Comparison of ENCODE assay signal across 16 cellular contexts in genomic region chr1:57137980-57138379, GRCh38.
DNase-seq lines count a peak whose midpoint lies in the region; ATAC-seq and TF ChIP-seq lines count a peak whose summit lies in the region.
"Had no signal": no experiment of that assay in that cellular context is flagged by ENCODE, and none has a peak within 500 bp of the region (broad histone marks: within the 10 kb centered on the region; RNA-seq: fewer than 3 reads in every experiment).

No MANE protein-coding gene starts in this region.

- no peak for TF ChIP-seq CTCF in GM20000 (IDR thresholded peaks at IDR 0.05; ENCODE audit: extremely low read depth, missing control alignments)

- ATAC-seq in GM18505 (IDR thresholded peaks at IDR 0.05; ENCODE audit: unreplicated experiment) (peak; percentile 80), HG02885 (IDR thresholded peaks at IDR 0.05; ENCODE audit: poor library complexity, unreplicated experiment) (peak; percentile 75), HG03460 (IDR thresholded peaks at IDR 0.05; ENCODE audit: unreplicated experiment) (peak; percentile 87), GM21390 (IDR thresholded peaks at IDR 0.05; ENCODE audit: unreplicated experiment) (no peak)
- ATAC-seq: naive thymus-derived CD4-positive, alpha-beta T cell; stimulated activated naive CD8-positive, alpha-beta T cell treated with anti-CD3 and anti-CD28 coated beads, Interleukin-15, amount 100 ng/mL, for 72 hours had no signal

- peak; percentile 8 for DNase-seq in GM20000 (ENCODE audit: low spot score)
- no peak for DNase-seq in iPS-NIHi7 (ENCODE audit: extremely low spot score)
- DNase-seq in activated CD8-positive, alpha-beta memory T cell treated with anti-CD3 and anti-CD28 coated beads, Interleukin-2, amount 50 U/mL, for 48 hours, result no peak
- no peak for DNase-seq in SIG-M5 (lab: John Stamatoyannopoulos, UW)
- DNase-seq: activated CD4-positive, alpha-beta T cell treated with anti-CD3 and anti-CD28 coated beads, Interleukin-2, amount 10 ng/mL, durations not matched to agents 7 days and 5 days; activated naive CD4-positive, alpha-beta T cell treated with anti-CD3 and anti-CD28 coated beads, Interleukin-2, amount 50 U/mL, for 16 hours; activated T-cell treated with anti-CD3 and anti-CD28 coated beads for 4 hours; mammary epithelial cell; naive thymus-derived CD4-positive, alpha-beta T cell; NCI-H1694 treated with DMSO at 0.1 percent for 48 hours; NCI-H524; stimulated activated naive CD8-positive, alpha-beta T cell treated with anti-CD3 and anti-CD28 coated beads, Interleukin-15, amount 100 ng/mL, for 72 hours had no signal

- TF ChIP-seq POLR2A in GM18505 (IDR thresholded peaks at IDR 0.05; ENCODE audit: borderline replicate concordance, extremely low read depth, insufficient read depth, insufficient read length), result no peak
